In the genomic region with DNA sequence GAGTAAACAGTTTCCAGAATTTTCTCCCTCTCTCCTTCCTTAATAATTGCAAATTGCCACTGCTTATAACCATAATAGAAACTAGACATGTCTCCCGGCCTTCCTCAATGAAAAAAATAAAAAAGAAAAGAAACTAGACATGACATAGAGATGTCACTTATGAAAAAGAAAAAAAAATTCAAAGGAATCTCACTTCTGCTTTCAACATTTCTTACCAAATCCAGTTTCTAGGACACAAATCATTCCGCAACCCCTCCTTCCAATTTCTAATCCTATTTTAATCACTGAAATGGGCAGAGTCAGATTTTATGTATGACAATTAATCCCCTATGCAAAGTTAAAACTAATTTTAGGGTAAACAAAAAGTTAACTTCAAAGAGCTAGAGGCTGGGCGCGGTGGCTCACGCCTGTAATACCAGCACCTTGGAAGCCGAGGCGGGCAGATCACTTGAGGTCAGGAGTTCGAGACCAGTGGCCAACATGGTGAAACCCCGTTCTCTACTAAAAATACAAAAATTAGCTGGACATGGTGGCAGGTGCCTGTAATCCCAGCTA, we compare ENCODE assay signal across 11 cellular contexts. TPM values are rescaled to one million over a fixed set of nuclear protein-coding genes. Genes with fewer than 3 reads are reported as not detected.
DNase-seq lines count a peak whose midpoint lies in the region; ATAC-seq, FAIRE-seq and TF ChIP-seq lines count a peak whose summit lies in the region.
"Had no signal": no experiment of that assay in that cellular context is flagged by ENCODE, and none has a peak within 500 bp of the region (broad histone marks: within the 10 kb centered on the region; RNA-seq: fewer than 3 reads in every experiment).

No MANE protein-coding gene starts in this region.

- H3K27me3 ChIP-seq in WERI-Rb-1 (ENCODE audit: insufficient read depth, low read depth, severe bottlenecking): no peaks in the 10 kb centered on the region
- H3K27me3 ChIP-seq: BLaER1 treated with 17β-estradiol and CSF1 and Interleukin-3, amounts not matched to agents 10 nM and 100 nM; SJCRH30 had no signal

- H3K4me3 ChIP-seq in WERI-Rb-1 (ENCODE audit: low read depth, low read length): no peak overlapping the region
- H3K4me3 ChIP-seq: BLaER1 treated with 17β-estradiol and CSF1 and Interleukin-3, amounts not matched to agents 10 nM and 100 nM; SJCRH30 had no signal

- no peaks in the 10 kb centered on the region for H3K9me3 Mint-ChIP-seq in activated T-helper 17 cell treated with anti-CD3 and anti-CD28 coated beads, Interleukin-2, amount 50 U/mL, for 72 hours

- DNase-seq in GM12892 (ENCODE audit: insufficient read length): no peak
- no peak for DNase-seq in effector CD8-positive, alpha-beta T cell (lab: John Stamatoyannopoulos, UW)
- DNase-seq in WERI-Rb-1: no peak
- no peak for DNase-seq in urothelium cell line (ENCODE audit: low spot score)
- DNase-seq in activated CD8-positive, alpha-beta memory T cell treated with anti-CD3 and anti-CD28 coated beads, Interleukin-2, amount 50 U/mL, for 48 hours: no peak
- DNase-seq: SJCRH30 had no signal

- H3K4me1 Mint-ChIP-seq in activated T-helper 17 cell treated with anti-CD3 and anti-CD28 coated beads, Interleukin-2, amount 50 U/mL, for 72 hours: peaks cover 5% of the 10 kb centered on the region

- TF ChIP-seq CTCF in WERI-Rb-1 (IDR thresholded peaks at IDR 0.05; ENCODE audit: low read depth, low read length): no peak

- peak overlapping the region; percentile 5 for H3K27ac Mint-ChIP-seq in activated T-helper 17 cell treated with anti-CD3 and anti-CD28 coated beads, Interleukin-2, amount 50 U/mL, for 72 hours

- no peaks in the 10 kb centered on the region for H3K36me3 ChIP-seq in WERI-Rb-1
- H3K36me3 ChIP-seq: BLaER1 treated with 17β-estradiol and CSF1 and Interleukin-3, amounts not matched to agents 10 nM and 100 nM; SJCRH30 had no signal

- no peak for TF ChIP-seq POLR2A in GM12892 (IDR thresholded peaks at IDR 0.05; ENCODE audit: low read depth, low read length)

- ATAC-seq in GM19467 (IDR thresholded peaks at IDR 0.05; ENCODE audit: unreplicated experiment) (peak; percentile 36), HG03066 (IDR thresholded peaks at IDR 0.05; ENCODE audit: low read depth, unreplicated experiment) (peak; percentile 65)
- no peak for ATAC-seq in activated T-helper 17 cell treated with anti-CD3 and anti-CD28 coated beads, Interleukin-2, amount 50 U/mL, for 72 hours (replicated peaks)

- H3K4me3 Mint-ChIP-seq in activated T-helper 17 cell treated with anti-CD3 and anti-CD28 coated beads, Interleukin-2, amount 50 U/mL, for 72 hours: peak overlapping the region; percentile 28

- no peaks in the 10 kb centered on the region for H3K36me3 Mint-ChIP-seq in activated T-helper 17 cell treated with anti-CD3 and anti-CD28 coated beads, Interleukin-2, amount 50 U/mL, for 72 hours (ENCODE audit: low read depth)

- no peak overlapping the region for H3K27ac ChIP-seq in WERI-Rb-1
- H3K27ac ChIP-seq: SJCRH30 had no signal

- peak; percentile 44 for FAIRE-seq in GM12892 (lab: Jason Lieb, UNC)
- FAIRE-seq in urothelium cell line (lab: Jason Lieb, UNC): no peak
- FAIRE-seq: bronchial epithelial cell had no signal

- H3K27me3 Mint-ChIP-seq in activated T-helper 17 cell treated with anti-CD3 and anti-CD28 coated beads, Interleukin-2, amount 50 U/mL, for 72 hours: no peaks in the 10 kb centered on the region

- H3K9me3 ChIP-seq in WERI-Rb-1 (ENCODE audit: severe bottlenecking): no peaks in the 10 kb centered on the region
- H3K9me3 ChIP-seq: BLaER1 treated with 17β-estradiol and CSF1 and Interleukin-3, amounts not matched to agents 10 nM and 100 nM; SJCRH30 had no signal

RNA-seq across cellular contexts. Expression of a gene that starts 40.1 kb away (rescaled TPM):
- polyA plus RNA-seq in GM12892 (2012; ENCODE audit: missing spikeins): 16,268 TPM
- over 10,000 TPM in 1 of 2 donors, 1,000 to 10,000 TPM in 1; 9,813 to 18,243 TPM for total RNA-seq in activated T-helper 17 cell treated with anti-CD3 and anti-CD28 coated beads, Interleukin-2, amount 50 U/mL, for 72 hours
